Comparison of ENCODE assay signal across 6 cellular contexts in genomic region chr6:115765966-115766365, GRCh38.
"Had no signal": no experiment of that assay in that cellular context is flagged by ENCODE, and none has a peak within 500 bp of the region (broad histone marks: within the 10 kb centered on the region; RNA-seq: fewer than 3 reads in every experiment).

No MANE protein-coding gene starts in this region.

- H3K4me3 Mint-ChIP-seq: GM23338, H9 had no signal

- H3K4me3 ChIP-seq: GM23338, K562 had no signal

- H2AFZ ChIP-seq: GM23338 had no signal

- DNase-seq: H9, HCEC 1CT, IMR-90, KG1 had no signal

- H3K4me1 Mint-ChIP-seq: GM23338, H9 had no signal

- H3K27ac Mint-ChIP-seq: GM23338, H9 had no signal

- ATAC-seq: K562 had no signal

- H3K4me2 ChIP-seq: GM23338 had no signal

- H3K9me3 Mint-ChIP-seq: GM23338, H9 had no signal
